Comparison of ENCODE assay signal across 12 cellular contexts in genomic region chr6:152378154-152378553, GRCh38.
A peak's percentile ranks its signal among the peaks of the same experiment; 100 is the strongest.
DNase-seq lines count a peak whose midpoint lies in the region; ATAC-seq and TF ChIP-seq lines count a peak whose summit lies in the region.
"Had no signal": no experiment of that assay in that cellular context is flagged by ENCODE, and none has a peak within 500 bp of the region (broad histone marks: within the 10 kb centered on the region; RNA-seq: fewer than 3 reads in every experiment).

No MANE protein-coding gene starts in this region.

- H3K9ac ChIP-seq in PC-3 (ENCODE audit: low read length) (no peak overlapping the region), fibroblast of lung (ENCODE audit: insufficient read depth, low read length) (no peak overlapping the region)

- H3K9me2 ChIP-seq in PC-3 (replicated peaks; ENCODE audit: low read length) = no peaks in the 10 kb centered on the region

- H3K27me3 ChIP-seq in PC-3 (ENCODE audit: low read length) (no peaks in the 10 kb centered on the region), fibroblast of lung (ENCODE audit: control insufficient read depth, insufficient read depth, low read length) (no peaks in the 10 kb centered on the region)

- peaks cover 17% of the 10 kb centered on the region for H3K79me2 ChIP-seq in PC-3 (ENCODE audit: low read length)
- peaks cover 21% of the 10 kb centered on the region for H3K79me2 ChIP-seq in fibroblast of lung (ENCODE audit: control insufficient read depth, insufficient read depth, low read length)

- ATAC-seq in PC-3 = peak; percentile 49
- ATAC-seq in HG03378 (IDR thresholded peaks at IDR 0.05; ENCODE audit: unreplicated experiment) = no peak
- no peak for ATAC-seq in GM19467 (IDR thresholded peaks at IDR 0.05; ENCODE audit: unreplicated experiment)

- intact Hi-C loops in PC-3 (cut with micrococcal nuclease) = no loop called here

- H3K36me3 ChIP-seq in PC-3 (ENCODE audit: low read depth, low read length) (no peaks in the 10 kb centered on the region), fibroblast of lung (ENCODE audit: control insufficient read depth, insufficient read depth, low read length) (peaks cover 1% of the 10 kb centered on the region)

- POLR2A ChIA-PET in PC-3 (lab: Charles Lee; ENCODE audit: unreplicated experiment) = interaction anchor here (0.6 kb wide), 1 partner anchor 74 kb away, joined by 5 read pairs; no protein-coding TSS in a partner anchor

- H3K4me1 ChIP-seq in PC-3 (ENCODE audit: insufficient read depth, low read length) = peaks cover 31% of the 10 kb centered on the region
- peaks cover 9% of the 10 kb centered on the region for H3K4me1 ChIP-seq in fibroblast of lung (ENCODE audit: control insufficient read depth, extremely low read depth, insufficient read depth, low read length)

- H3K27ac ChIP-seq in PC-3 (ENCODE audit: low read length) = peak overlapping the region; percentile 56
- H3K27ac ChIP-seq in fibroblast of lung (ENCODE audit: insufficient read depth, low read length) = peak overlapping the region; percentile 61

- H4K20me1 ChIP-seq in PC-3 (ENCODE audit: low read length) (no peaks in the 10 kb centered on the region), fibroblast of lung (ENCODE audit: control insufficient read depth, extremely low read depth, insufficient read depth, low read length) (no peaks in the 10 kb centered on the region)

- no peak overlapping the region for H2AFZ ChIP-seq in PC-3 (ENCODE audit: low read length)
- no peak overlapping the region for H2AFZ ChIP-seq in fibroblast of lung (ENCODE audit: low read length)

- no TSS peak for BruUV-seq in PC-3 (replicated peaks; lab: Mats Ljungman, UMichigan)

- no peaks in the 10 kb centered on the region for H3F3A ChIP-seq in PC-3 (ENCODE audit: low read length, unreplicated experiment)

- peak overlapping the region; percentile 55 for H3K4me2 ChIP-seq in PC-3 (ENCODE audit: low read length)
- peak overlapping the region; percentile 99 for H3K4me2 ChIP-seq in fibroblast of lung (ENCODE audit: extremely low read depth, insufficient read depth, low read length)

- H3K9me3 ChIP-seq in PC-3 (ENCODE audit: low read length) (no peaks in the 10 kb centered on the region), fibroblast of lung (ENCODE audit: control insufficient read depth, insufficient read depth, low read depth, low read length) (no peaks in the 10 kb centered on the region)

- no peak for TF ChIP-seq CTCF in PC-3 (conservative IDR thresholded peaks at IDR 0.05; ENCODE audit: low read depth, low read length)
- no peak for TF ChIP-seq CTCF in fibroblast of lung (conservative IDR thresholded peaks at IDR 0.05 in 1 of 2, IDR thresholded peaks at IDR 0.05 in 1 of 2; ENCODE audit: low read depth in 1 of 2, low read length in 2 of 2)

- CTCF ChIA-PET in PC-3 (lab: Charles Lee) = no interaction called here

- H3K4me3 ChIP-seq in PC-3 (ENCODE audit: low read length) (peak overlapping the region; percentile 18; the same call in 1 of the 2 replicates), fibroblast of lung (replicated peaks in 1 of 4; ENCODE audit: control extremely low read depth in 1 of 4, insufficient read depth in 1 of 4, low read depth in 3 of 4, low read length in 4 of 4) (peak overlapping the region; percentile 76 to 94 (median 78))

- DNase-seq in AG08395 (ENCODE audit: low spot score) (peak; percentile 61), PC-3 (peak; percentile 85), fibroblast of lung (ENCODE audit: low read depth in 2 of 2) (peak in 1 of 2 donors; percentile 63), pons (ENCODE audit: low spot score) (peak; percentile 68), dermis blood vessel endothelial cell (no peak), activated gamma-delta T cell (lab: John Stamatoyannopoulos, UW) (no peak)
- DNase-seq: CD4-positive, alpha-beta T cell; effector CD8-positive, alpha-beta T cell; MM.1S; stimulated activated naive CD4-positive, alpha-beta T cell treated with Interleukin-2 at 50 U/mL for 16 hours had no signal

Comparison
In these comparisons a context has a peak if more than half of its experiments do, and no peak if none do; other contexts are left out.
1. DNase-seq: peak in AG08395 (single experiment), PC-3 (single experiment) and pons (single experiment); none in dermis blood vessel endothelial cell (single experiment) and activated gamma-delta T cell (single experiment).